Comparison of ENCODE assay signal across 10 cellular contexts in genomic region chr15:74311734-74312444, GRCh38. TPM values are rescaled to one million over a fixed set of nuclear protein-coding genes. Genes with fewer than 3 reads are reported as not detected.
DNase-seq lines count a peak whose midpoint lies in the region; ATAC-seq and TF ChIP-seq lines count a peak whose summit lies in the region.
"Had no signal": no experiment of that assay in that cellular context is flagged by ENCODE, and none has a peak within 500 bp of the region (broad histone marks: within the 10 kb centered on the region; RNA-seq: fewer than 3 reads in every experiment).

No MANE protein-coding gene starts in this region.

- H3K9me2 ChIP-seq in PC-3 (replicated peaks; ENCODE audit: low read length): no peaks in the 10 kb centered on the region

- no peaks in the 10 kb centered on the region for H3F3A ChIP-seq in PC-3 (ENCODE audit: low read length, unreplicated experiment)

- no peaks in the 10 kb centered on the region for H4K20me1 ChIP-seq in PC-3 (ENCODE audit: low read length)

- ATAC-seq in heart right ventricle (no peak), left cardiac atrium (no peak), PC-3 (peak; percentile 61), HG02981 (IDR thresholded peaks at IDR 0.05; ENCODE audit: unreplicated experiment) (no peak), GM21367 (IDR thresholded peaks at IDR 0.05; ENCODE audit: unreplicated experiment) (no peak)

- WGBS in heart right ventricle, 2 donors: 58 to 61% methylated on average over 13 of the region's 13 CpGs

- no TSS peak for BruUV-seq in PC-3 (replicated peaks; lab: Mats Ljungman, UMichigan)

- no peaks in the 10 kb centered on the region for H3K9me3 ChIP-seq in heart right ventricle
- no peaks in the 10 kb centered on the region for H3K9me3 ChIP-seq in PC-3 (ENCODE audit: low read length)

- H3K27ac ChIP-seq in heart right ventricle: no peak overlapping the region
- H3K27ac ChIP-seq in PC-3 (ENCODE audit: low read length): no peak overlapping the region

- no peak overlapping the region for H3K9ac ChIP-seq in PC-3 (ENCODE audit: low read length)

- no peak overlapping the region for H2AFZ ChIP-seq in PC-3 (ENCODE audit: low read length)

- H3K79me2 ChIP-seq in PC-3 (ENCODE audit: low read length): no peaks in the 10 kb centered on the region

- peaks cover 17 to 33% (median 22%) of the 10 kb centered on the region in 9 donors for H3K4me1 ChIP-seq in heart right ventricle
- no peaks in the 10 kb centered on the region for H3K4me1 ChIP-seq in PC-3 (ENCODE audit: insufficient read depth, low read length)

- intact Hi-C loops in heart right ventricle (cut with DNase I) (loop anchor here in 2 of 10 donors (2.0 to 5.0 kb wide), 2 partner anchors 67 to 250 kb away; no protein-coding TSS in a partner anchor), left cardiac atrium (cut with DNase I) (no loop called here), PC-3 (cut with micrococcal nuclease) (no loop called here)

- H3K27me3 ChIP-seq in heart right ventricle (peaks cover 0 to 25% (median 13%) of the 10 kb centered on the region in 7 donors), PC-3 (ENCODE audit: low read length) (peaks cover 7% of the 10 kb centered on the region)

- peak; percentile 26 to 63 (median 52) for TF ChIP-seq CTCF in heart right ventricle (IDR thresholded peaks at IDR 0.05)
- peak; percentile 74 for TF ChIP-seq CTCF in PC-3 (conservative IDR thresholded peaks at IDR 0.05; ENCODE audit: low read depth, low read length)
- TF ChIP-seq CTCF in fibroblast of mammary gland (conservative IDR thresholded peaks at IDR 0.05; ENCODE audit: control insufficient read depth, insufficient read depth, low read depth, low read length): peak; percentile 35

- H3K36me3 ChIP-seq in heart right ventricle (no peaks in the 10 kb centered on the region), PC-3 (ENCODE audit: low read depth, low read length) (no peaks in the 10 kb centered on the region)

- CTCF ChIA-PET in PC-3 (lab: Charles Lee): interaction anchor here (0.6 to 1.6 kb wide), 4 partner anchors 9 to 72 kb away, joined by 3 to 9 read pairs (median 4); no protein-coding TSS in a partner anchor

- POLR2A ChIA-PET in PC-3 (lab: Charles Lee; ENCODE audit: unreplicated experiment): no interaction called here

- H3K4me2 ChIP-seq in PC-3 (ENCODE audit: low read length): no peak overlapping the region

- DNase-seq in heart right ventricle (no peak), left cardiac atrium (no peak), PC-3 (peak; percentile 13), fibroblast of mammary gland (ENCODE audit: low read depth) (no peak), DMS 273 (lab: John Stamatoyannopoulos, UW; ENCODE audit: unreplicated experiment) (no peak), NOMO-1 treated with dmso at 0.1 percent for 144 hours (lab: John Stamatoyannopoulos, UW; ENCODE audit: unreplicated experiment) (no peak)
- DNase-seq: activated CD4-positive, alpha-beta T cell treated with anti-CD3 and anti-CD28 coated beads, Interleukin-2, amount 10 ng/mL, durations not matched to agents 7 days and 5 days; stimulated activated CD4-positive, alpha-beta T cell treated with anti-CD3 and anti-CD28 coated beads, Interleukin-4, amount 100 ng/mL, for 24 hours had no signal

- H3K4me3 ChIP-seq in heart right ventricle: no peak overlapping the region
- H3K4me3 ChIP-seq in PC-3 (ENCODE audit: low read length): no peak overlapping the region
- no peak overlapping the region for H3K4me3 ChIP-seq in fibroblast of mammary gland (ENCODE audit: control insufficient read depth, low read depth, low read length)

RNA-seq across cellular contexts. Expression of gene CYP11A1, which starts 55.6 kb away (rescaled TPM):
- 1 to 10 TPM in 8 of 10 donors, under 1 TPM in 2; 0.60 to 3.6 (median 2.2) TPM for total RNA-seq in heart right ventricle
- polyA plus RNA-seq in heart right ventricle: under 1 TPM; 0.06 to 0.44 TPM
- total RNA-seq in left cardiac atrium: 1 to 10 TPM in 1 of 2 donors, under 1 TPM in 1; 0.29 to 1.8 TPM
- 0.18 TPM in 1 of 2 replicates, not detected in the other for total RNA-seq in PC-3 (2014; rRNA removed)
- total RNA-seq: activated CD4-positive, alpha-beta T cell treated with anti-CD3 and anti-CD28 coated beads, Interleukin-2, amount 10 ng/mL, durations not matched to agents 7 days and 5 days had no signal
